In genomic region chr11:56624661-56625110, GRCh38 we compare ENCODE assay signal across 9 cellular contexts. TPM values are rescaled to one million over a fixed set of nuclear protein-coding genes. Genes with fewer than 3 reads are reported as not detected.
DNase-seq lines count a peak whose midpoint lies in the region; ATAC-seq and TF ChIP-seq lines count a peak whose summit lies in the region.
"Had no signal": no experiment of that assay in that cellular context is flagged by ENCODE, and none has a peak within 500 bp of the region (broad histone marks: within the 10 kb centered on the region; RNA-seq: fewer than 3 reads in every experiment).

No MANE protein-coding gene starts in this region.

- no peaks in the 10 kb centered on the region for H3K27me3 Mint-ChIP-seq in glutamatergic neuron (ENCODE audit: unreplicated experiment)
- no peaks in the 10 kb centered on the region for H3K27me3 Mint-ChIP-seq in effector memory CD8-positive, alpha-beta T cell
- H3K27me3 Mint-ChIP-seq: B cell had no signal

- no peak overlapping the region for H3K4me3 Mint-ChIP-seq in glutamatergic neuron (ENCODE audit: unreplicated experiment)
- H3K4me3 Mint-ChIP-seq in effector memory CD8-positive, alpha-beta T cell = no peak overlapping the region
- H3K4me3 Mint-ChIP-seq: B cell had no signal

- H3K4me1 ChIP-seq in SJCRH30 = peaks cover 4% of the 10 kb centered on the region; the same call in 1 of the 2 replicates

- H3K36me3 ChIP-seq in SJCRH30 = no peaks in the 10 kb centered on the region

- DNase-seq in NCI-H146 (lab: John Stamatoyannopoulos, UW) = peak; percentile 6
- no peak for DNase-seq in NCI-H146 treated with DMSO at 0.1 percent for 48 hours (lab: John Stamatoyannopoulos, UW; ENCODE audit: unreplicated experiment)
- peak; percentile 24 to 70 for DNase-seq in SJCRH30
- no peak for DNase-seq in glutamatergic neuron
- DNase-seq in stromal cell of bone marrow (ENCODE audit: low read depth) = peak; percentile 36
- DNase-seq in stimulated activated CD8-positive, alpha-beta memory T cell treated with anti-CD3 and anti-CD28 coated beads, Interleukin-4, amount 100 ng/mL, for 48 hours = no peak
- DNase-seq in effector memory CD8-positive, alpha-beta T cell = no peak

- H3K4me1 Mint-ChIP-seq in glutamatergic neuron (ENCODE audit: low read depth, unreplicated experiment) = no peaks in the 10 kb centered on the region
- H3K4me1 Mint-ChIP-seq in effector memory CD8-positive, alpha-beta T cell (ENCODE audit: low read depth in 2 of 2) = no peaks in the 10 kb centered on the region
- H3K4me1 Mint-ChIP-seq: B cell had no signal

- TF ChIP-seq CTCF in glutamatergic neuron (IDR thresholded peaks at IDR 0.05; ENCODE audit: partially characterized antibody, unreplicated experiment) = peak; percentile 32

- no peaks in the 10 kb centered on the region for H3K36me3 Mint-ChIP-seq in glutamatergic neuron (ENCODE audit: unreplicated experiment)
- no peaks in the 10 kb centered on the region for H3K36me3 Mint-ChIP-seq in effector memory CD8-positive, alpha-beta T cell (ENCODE audit: insufficient read depth)

- H3K27me3 ChIP-seq in SJCRH30 = peaks cover 7% of the 10 kb centered on the region; the same call in 1 of the 2 replicates

- no peaks in the 10 kb centered on the region for H3K9me3 Mint-ChIP-seq in glutamatergic neuron (ENCODE audit: unreplicated experiment)
- peaks cover 10 to 13% of the 10 kb centered on the region in 2 donors for H3K9me3 Mint-ChIP-seq in effector memory CD8-positive, alpha-beta T cell

- no peak overlapping the region for H3K27ac Mint-ChIP-seq in glutamatergic neuron (ENCODE audit: unreplicated experiment)
- H3K27ac Mint-ChIP-seq in effector memory CD8-positive, alpha-beta T cell = no peak overlapping the region
- H3K27ac Mint-ChIP-seq: B cell had no signal

- peak; percentile 57 for ATAC-seq in HG03175 (IDR thresholded peaks at IDR 0.05; ENCODE audit: unreplicated experiment)
- ATAC-seq in effector memory CD8-positive, alpha-beta T cell (replicated peaks) = no peak

- no peak overlapping the region for H3K4me3 ChIP-seq in SJCRH30

- H3K9me3 ChIP-seq in SJCRH30 (replicated peaks) = no peaks in the 10 kb centered on the region

- H3K27ac ChIP-seq in SJCRH30 = no peak overlapping the region

RNA-seq across cellular contexts. Expression of gene OR5M1, which starts 10.0 kb away (rescaled TPM):
- total RNA-seq in SJCRH30 (2014; rRNA removed; shearing (Covaris generic)) = not detected in 2 replicates
- total RNA-seq in glutamatergic neuron (ENCODE audit: unreplicated experiment) = not detected
- total RNA-seq: B cell had no signal

RNA-seq across cellular contexts. Expression of gene OR5AP2, which starts 17.6 kb away (rescaled TPM):
- not detected in 2 replicates for total RNA-seq in SJCRH30 (2014; rRNA removed; shearing (Covaris generic))
- total RNA-seq in glutamatergic neuron (ENCODE audit: unreplicated experiment) = not detected
- total RNA-seq: B cell had no signal

RNA-seq across cellular contexts. Expression of gene OR5AR1, which starts 38.8 kb away (rescaled TPM):
- total RNA-seq in SJCRH30 (2014; rRNA removed; shearing (Covaris generic)) = not detected in 2 replicates
- not detected for total RNA-seq in glutamatergic neuron (ENCODE audit: unreplicated experiment)
- total RNA-seq: B cell had no signal

RNA-seq across cellular contexts. Expression of gene OR5M10, which starts 47.2 kb away (rescaled TPM):
- total RNA-seq in SJCRH30 (2014; rRNA removed; shearing (Covaris generic)) = not detected in 2 replicates
- not detected for total RNA-seq in glutamatergic neuron (ENCODE audit: unreplicated experiment)
- total RNA-seq: B cell had no signal

Comparison
In these comparisons a context has a peak if more than half of its experiments do, and no peak if none do; other contexts are left out.
1. DNase-seq: peak in NCI-H146 (single experiment), SJCRH30 (2 of 2) and stromal cell of bone marrow (single experiment); none in NCI-H146 treated with DMSO at 0.1 percent for 48 hours (single experiment), glutamatergic neuron (single experiment), stimulated activated CD8-positive, alpha-beta memory T cell treated with anti-CD3 and anti-CD28 coated beads, Interleukin-4, amount 100 ng/mL, for 48 hours (single experiment) and effector memory CD8-positive, alpha-beta T cell (0 of 3).